2 cellular contexts compared by ENCODE assay signal in genomic region chr7:36775061-36775631, GRCh38.
TF ChIP-seq lines count a peak whose summit lies in the region.

No MANE protein-coding gene starts in this region.

TF ChIP-seq in GM23338, 12 proteins besides CTCF, POLR2A, EP300 and RAD21 (continued from another document):
- TF ChIP-seq REST (IDR thresholded peaks at IDR 0.05; ENCODE audit: unreplicated experiment), result no peak
- no peak for TF ChIP-seq ZNF114 (CRISPR knock-in tag; IDR thresholded peaks at IDR 0.05)
- no peak for TF ChIP-seq JUNB (IDR thresholded peaks at IDR 0.05; ENCODE audit: unreplicated experiment)
- no peak for TF ChIP-seq STAT1 (IDR thresholded peaks at IDR 0.05; ENCODE audit: unreplicated experiment)
- TF ChIP-seq POLR2AphosphoS5 (IDR thresholded peaks at IDR 0.05; ENCODE audit: low read depth), result no peak
- TF ChIP-seq ZNF462 (CRISPR knock-in tag; IDR thresholded peaks at IDR 0.05), result no peak
- TF ChIP-seq ETS1 (IDR thresholded peaks at IDR 0.05), result no peak

TF ChIP-seq in WTC11, 78 proteins besides CTCF, POLR2A, EP300 and RAD21 (continued from another document):
- no peak for TF ChIP-seq PRDM15 (CRISPR knock-in tag; IDR thresholded peaks at IDR 0.05)
- no peak for TF ChIP-seq PRRX2 (CRISPR knock-in tag; IDR thresholded peaks at IDR 0.05)
- TF ChIP-seq ZNF121 (CRISPR knock-in tag; IDR thresholded peaks at IDR 0.05), result no peak
- no peak for TF ChIP-seq TP53 (CRISPR knock-in tag; IDR thresholded peaks at IDR 0.05)
- no peak for TF ChIP-seq ETV6 (CRISPR knock-in tag; IDR thresholded peaks at IDR 0.05)
- TF ChIP-seq ZNF232 (CRISPR knock-in tag; IDR thresholded peaks at IDR 0.05), result no peak
- TF ChIP-seq ATF1 (CRISPR knock-in tag; IDR thresholded peaks at IDR 0.05), result no peak
- no peak for TF ChIP-seq ARID4B (CRISPR knock-in tag; IDR thresholded peaks at IDR 0.05; ENCODE audit: borderline replicate concordance)
- TF ChIP-seq E2F5 (CRISPR knock-in tag; IDR thresholded peaks at IDR 0.05), result no peak
